ENCODE assay signal across 12 cellular contexts in the genomic region with DNA sequence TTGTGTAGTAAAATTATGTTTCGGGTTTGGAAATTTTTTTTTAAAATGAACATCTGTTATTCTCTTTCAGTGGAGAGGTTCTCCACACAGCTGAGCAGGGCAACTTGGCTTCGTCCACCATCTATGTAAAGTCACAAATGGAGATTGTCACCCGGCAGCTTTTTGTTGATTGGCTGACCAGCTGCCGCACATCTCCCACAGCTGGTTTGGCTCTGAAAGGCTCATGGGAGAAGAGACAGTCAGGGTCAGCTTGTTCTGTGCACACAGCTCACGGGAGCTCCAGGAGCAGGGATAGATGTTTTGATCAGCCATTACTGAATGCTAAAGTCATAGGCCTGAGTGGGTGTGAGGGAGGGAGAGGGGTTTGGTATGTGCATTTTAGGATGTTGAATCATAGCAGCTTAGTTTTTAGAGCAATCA. TPM values are rescaled to one million over a fixed set of nuclear protein-coding genes. Genes with fewer than 3 reads are reported as not detected.
DNase-seq lines count a peak whose midpoint lies in the region; ATAC-seq and TF ChIP-seq lines count a peak whose summit lies in the region.
"Had no signal": no experiment of that assay in that cellular context is flagged by ENCODE, and none has a peak within 500 bp of the region (broad histone marks: within the 10 kb centered on the region; RNA-seq: fewer than 3 reads in every experiment).

No MANE protein-coding gene starts in this region.

- no peak for TF ChIP-seq CTCF in H9 (conservative IDR thresholded peaks at IDR 0.05)

- no peaks in the 10 kb centered on the region for H3K27me3 Mint-ChIP-seq in H9 (ENCODE audit: low read depth)

- no peak overlapping the region for H2BK20ac ChIP-seq in H9 (ENCODE audit: low read depth, low read length, poor library complexity, severe bottlenecking)

- H4K20me1 ChIP-seq in H9 (ENCODE audit: control insufficient read depth, insufficient read depth, insufficient read length), result no peaks in the 10 kb centered on the region

- peaks cover 0 to under 1% of the 10 kb centered on the region in 2 experiments; a peak in 1 of 4 replicates for H3K4me1 Mint-ChIP-seq in H9

- H2BK5ac ChIP-seq in H9 (ENCODE audit: insufficient read length, low read length), result no peak overlapping the region

- H3K4me1 ChIP-seq in adipocyte (ENCODE audit: control insufficient read depth, insufficient read depth, low read length), result peaks cover 61% of the 10 kb centered on the region
- no peaks in the 10 kb centered on the region for H3K4me1 ChIP-seq in H9 (ENCODE audit: insufficient read depth, low read length)

- H3K56ac ChIP-seq in H9 (ENCODE audit: insufficient read length, low read depth, low read length), result no peak overlapping the region

- H3K79me2 ChIP-seq in H9 (ENCODE audit: insufficient read depth, low read length), result no peaks in the 10 kb centered on the region

- H3K4me3 ChIP-seq in adipocyte (ENCODE audit: low read length), result peak overlapping the region; percentile 55
- no peak overlapping the region for H3K4me3 ChIP-seq in skeletal muscle cell (ENCODE audit: low read depth, low read length)

- H4K91ac ChIP-seq in H9 (ENCODE audit: insufficient read length, low read depth, low read length), result no peak overlapping the region

- H3K9me3 ChIP-seq in adipocyte (ENCODE audit: control insufficient read depth, low read length) (no peaks in the 10 kb centered on the region), H9 (ENCODE audit: control insufficient read depth, low read depth, low read length) (no peaks in the 10 kb centered on the region)

- H3K4ac ChIP-seq in H9 (ENCODE audit: low read depth, low read length), result no peak overlapping the region

- H2BK15ac ChIP-seq in H9 (ENCODE audit: low read depth, low read length), result no peak overlapping the region

- ATAC-seq in left cardiac atrium, result peak; percentile 69 to 96
- ATAC-seq in HG02571 (IDR thresholded peaks at IDR 0.05; ENCODE audit: unreplicated experiment), result no peak

- H4K8ac ChIP-seq in H9 (replicated peaks; ENCODE audit: insufficient read length, low read depth, low read length), result no peak overlapping the region

- H3K4me2 ChIP-seq in H9 (ENCODE audit: insufficient read depth, insufficient read length, low read length), result no peak overlapping the region

- no CpG with 5 or more reads among the region's 5 CpGs for WGBS in H9 (ENCODE audit: extremely low coverage, insufficient read length, low lambda C conversion rate)

- H3K18ac ChIP-seq in H9 (ENCODE audit: insufficient read length, low read depth, low read length), result no peak overlapping the region

- H3T11ph ChIP-seq in H9 (ENCODE audit: low read length), result no peak overlapping the region

- no peak overlapping the region for H2AK5ac ChIP-seq in H9 (ENCODE audit: insufficient read length, low read length)

- DNase-seq in GM03348 (ENCODE audit: low spot score) (peak; percentile 80), adipocyte (ENCODE audit: low read depth) (peak; percentile 84), left cardiac atrium (peak; percentile 49), skeletal muscle cell (ENCODE audit: low read depth) (peak; percentile 93), H9 (no peak), NCI-H524 treated with DMSO at 0.1 percent for 48 hours (lab: John Stamatoyannopoulos, UW) (no peak)
- no peak for DNase-seq in activated CD4-positive, alpha-beta T cell treated with anti-CD3 and anti-CD28 coated beads, Interleukin-2, amount 50 U/mL, for 4 hours
- DNase-seq: activated CD4-positive, alpha-beta T cell treated with anti-CD3 and anti-CD28 coated beads for 1 hour; activated naive CD4-positive, alpha-beta T cell treated with Interleukin-2 at 50 U/mL for 16 hours; substantia nigra had no signal

- no peaks in the 10 kb centered on the region for H3K79me1 ChIP-seq in H9 (ENCODE audit: insufficient read depth, low read depth, low read length, poor library complexity, severe bottlenecking)

- no peak overlapping the region for H2AFZ ChIP-seq in H9 (ENCODE audit: low read length)

- H3K27me3 ChIP-seq in adipocyte (replicated peaks; ENCODE audit: control insufficient read depth, insufficient read depth, low read length) (no peaks in the 10 kb centered on the region), H9 (ENCODE audit: insufficient read depth, low read length) (no peaks in the 10 kb centered on the region)

- H2BK12ac ChIP-seq in H9 (ENCODE audit: insufficient read length, low read depth, low read length), result no peak overlapping the region

- no peak overlapping the region for H3K14ac ChIP-seq in H9 (ENCODE audit: insufficient read depth, low read length)

- peak overlapping the region in 1 of 3 experiments; percentile 84; a peak in 1 of 7 replicates for H3K27ac Mint-ChIP-seq in H9
- H3K27ac Mint-ChIP-seq: mesothelial cell of epicardium had no signal

- intact Hi-C loops in left cardiac atrium (cut with DNase I), result no loop called here

- H3K27ac ChIP-seq in H9 (ENCODE audit: insufficient read length, low read depth, low read length), result no peak overlapping the region

- no peak overlapping the region for H2BK120ac ChIP-seq in H9 (ENCODE audit: low read depth, low read length, poor library complexity, severe bottlenecking)

- H3K36me3 ChIP-seq in adipocyte (ENCODE audit: control insufficient read depth, insufficient read depth, low read length, severe bottlenecking), result no peaks in the 10 kb centered on the region

- H3K36me3 Mint-ChIP-seq in H9 (ENCODE audit: insufficient read depth in 1 of 3, low read depth in 3 of 3), result no peaks in the 10 kb centered on the region
- H3K36me3 Mint-ChIP-seq: mesothelial cell of epicardium had no signal

- H3K9ac ChIP-seq in adipocyte (ENCODE audit: low read length) (peak overlapping the region; percentile 86), H9 (ENCODE audit: extremely low read depth, insufficient read length, low read length) (no peak overlapping the region)

- no peak overlapping the region for H3K4me3 Mint-ChIP-seq in H9
- H3K4me3 Mint-ChIP-seq: mesothelial cell of epicardium had no signal

- no peak overlapping the region for H3K23ac ChIP-seq in H9 (ENCODE audit: insufficient read length, low read depth, low read length)

- H3K9me3 Mint-ChIP-seq in H9, result peaks cover 0 to 4% of the 10 kb centered on the region in 2 experiments; a peak in 2 of 5 replicates

- H3K23me2 ChIP-seq in H9 (ENCODE audit: insufficient read length, low read depth, low read length, poor library complexity, severe bottlenecking), result no peaks in the 10 kb centered on the region

- H4K5ac ChIP-seq in H9 (ENCODE audit: insufficient read length, low read depth, low read length), result no peak overlapping the region

RNA-seq across cellular contexts. Expression of a gene that starts 12.9 kb away (rescaled TPM):
- total RNA-seq in left cardiac atrium (100 to 1,000 TPM; 233 to 278 TPM), H9 (2021) (4.6 and 5.4 TPM in 2 replicates)

Comparison
In these comparisons a context has a peak if more than half of its experiments do, and no peak if none do; other contexts are left out.
1. DNase-seq: peak in GM03348 (single experiment), adipocyte (single experiment), left cardiac atrium (single experiment) and skeletal muscle cell (single experiment); none in H9 (single experiment), NCI-H524 treated with DMSO at 0.1 percent for 48 hours (single experiment) and activated CD4-positive, alpha-beta T cell treated with anti-CD3 and anti-CD28 coated beads, Interleukin-2, amount 50 U/mL, for 4 hours (0 of 2).
2. RNA of a gene that starts 12.9 kb away (total RNA-seq): 233 to 278 TPM in left cardiac atrium; 4.6 to 5.4 TPM in H9; every median in the first group is over 10 times any median in the second.